Comparison of ENCODE assay signal across 8 cellular contexts in genomic region chr10:122648599-122649428, GRCh38. TPM values are rescaled to one million over a fixed set of nuclear protein-coding genes. Genes with fewer than 3 reads are reported as not detected.
DNase-seq lines count a peak whose midpoint lies in the region; ATAC-seq, FAIRE-seq and TF ChIP-seq lines count a peak whose summit lies in the region.

No MANE protein-coding gene starts in this region.

- H3K79me2 ChIP-seq in mesendoderm (ENCODE audit: control insufficient read depth, insufficient read depth, low read length), result no peaks in the 10 kb centered on the region

- no peak overlapping the region for H3K27ac Mint-ChIP-seq in endothelial cell (ENCODE audit: unreplicated experiment)

- no peak overlapping the region for H3K18ac ChIP-seq in mesendoderm (ENCODE audit: low read length)

- no peak overlapping the region for H3K56ac ChIP-seq in mesendoderm (ENCODE audit: low read length)

- H3K27ac ChIP-seq in mesendoderm (ENCODE audit: low read depth, low read length), result no peak overlapping the region

- no peaks in the 10 kb centered on the region for H3K79me1 ChIP-seq in mesendoderm (ENCODE audit: low read length)

- no peaks in the 10 kb centered on the region for H3K27me3 ChIP-seq in mesendoderm (ENCODE audit: insufficient read depth, low read length, poor library complexity)

- H3K4ac ChIP-seq in mesendoderm (ENCODE audit: low read depth, low read length), result no peak overlapping the region

- peak; percentile 13 for FAIRE-seq in urothelium cell line (lab: Jason Lieb, UNC)

- no peaks in the 10 kb centered on the region for H3K4me1 ChIP-seq in mesendoderm (ENCODE audit: control insufficient read depth, low read depth, low read length)

- H3K9ac ChIP-seq in mesendoderm (ENCODE audit: low read length), result no peak overlapping the region

- peaks cover 5% of the 10 kb centered on the region for H3K27me3 Mint-ChIP-seq in endothelial cell (ENCODE audit: unreplicated experiment)

- H3K36me3 ChIP-seq in mesendoderm (ENCODE audit: control insufficient read depth, insufficient read depth, low read length), result no peaks in the 10 kb centered on the region

- H2BK15ac ChIP-seq in mesendoderm (replicated peaks; ENCODE audit: low read depth), result no peak overlapping the region

- no peak for ATAC-seq in GM21723 (IDR thresholded peaks at IDR 0.05; ENCODE audit: unreplicated experiment)

- no peak overlapping the region for H3K4me3 Mint-ChIP-seq in endothelial cell (ENCODE audit: unreplicated experiment)

- H4K5ac ChIP-seq in mesendoderm (ENCODE audit: low read length), result no peak overlapping the region

- H2BK120ac ChIP-seq in mesendoderm (ENCODE audit: low read depth, low read length), result no peak overlapping the region

- H3K4me3 ChIP-seq in mesendoderm (ENCODE audit: low read length), result no peak overlapping the region

- H2AK5ac ChIP-seq in mesendoderm (ENCODE audit: low read length), result no peak overlapping the region

- H3K36me3 Mint-ChIP-seq in endothelial cell (ENCODE audit: low read depth, unreplicated experiment), result peaks cover 4% of the 10 kb centered on the region

- H3K23ac ChIP-seq in mesendoderm (ENCODE audit: low read length), result no peak overlapping the region

- H2BK5ac ChIP-seq in mesendoderm (ENCODE audit: low read length), result no peak overlapping the region

- TF ChIP-seq CTCF in endothelial cell (IDR thresholded peaks at IDR 0.05; ENCODE audit: unreplicated experiment), result peak; percentile 87

- H3K9me3 Mint-ChIP-seq in endothelial cell (ENCODE audit: unreplicated experiment), result peaks cover 5% of the 10 kb centered on the region

- H3K4me2 ChIP-seq in mesendoderm (ENCODE audit: low read length), result no peak overlapping the region

- H3K4me1 Mint-ChIP-seq in endothelial cell (ENCODE audit: unreplicated experiment), result no peaks in the 10 kb centered on the region

- H4K8ac ChIP-seq in mesendoderm (ENCODE audit: low read depth, low read length), result no peak overlapping the region

- WGBS in mesendoderm (ENCODE audit: extremely low coverage, insufficient coverage, low lambda C conversion rate), result no CpG with 5 or more reads among the region's 10 CpGs

- DNase-seq in NCI-H1417 (lab: John Stamatoyannopoulos, UW), result peak; percentile 11 to 62 (median 12)
- no peak for DNase-seq in NCI-H1417 treated with DMSO at 0.1 percent for 48 hours (lab: John Stamatoyannopoulos, UW)
- DNase-seq in HPDE6-E6E7 (ENCODE audit: extremely low spot score), result peak; percentile 25
- peak; percentile 16 for DNase-seq in SHP77 treated with DMSO at 0.1 percent for 48 hours (lab: John Stamatoyannopoulos, UW)
- peak; percentile 79 for DNase-seq in endothelial cell (ENCODE audit: low spot score)
- peak; percentile 76 for DNase-seq in mesendoderm
- peak; percentile 39 for DNase-seq in urothelium cell line (ENCODE audit: low spot score)

RNA-seq across cellular contexts. Expression of gene C10orf120, which starts 50.8 kb away (rescaled TPM):
- total RNA-seq in endothelial cell (ENCODE audit: unreplicated experiment), result not detected
- not detected for polyA plus RNA-seq in mesendoderm (2013, experiment 1 of 2)
- not detected for polyA plus RNA-seq in mesendoderm (2013, experiment 2 of 2)
